9 cellular contexts compared by ENCODE assay signal in the genomic region with DNA sequence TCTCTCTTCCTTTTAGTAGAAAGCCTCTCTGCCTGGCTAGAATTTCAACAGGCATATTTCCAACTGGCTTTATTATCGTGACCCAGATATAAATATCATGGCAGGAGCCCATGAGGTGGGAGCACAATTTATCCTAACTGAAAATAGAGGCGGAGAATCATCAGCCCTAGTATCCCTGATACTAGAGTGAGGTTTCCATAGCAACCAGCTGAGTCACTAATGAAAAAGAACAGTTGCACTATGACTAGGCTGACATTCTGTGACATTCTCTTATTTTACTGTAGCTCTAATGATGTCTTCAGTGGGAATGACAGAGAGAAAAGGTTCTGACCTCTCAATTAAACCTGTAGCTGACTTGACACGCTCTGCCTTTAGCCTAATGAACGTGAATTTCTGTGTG.
DNase-seq lines count a peak whose midpoint lies in the region; ATAC-seq lines count a peak whose summit lies in the region.
"Had no signal": no experiment of that assay in that cellular context is flagged by ENCODE, and none has a peak within 500 bp of the region (broad histone marks: within the 10 kb centered on the region; RNA-seq: fewer than 3 reads in every experiment).

No MANE protein-coding gene starts in this region.

- no peaks in the 10 kb centered on the region for H3K9me3 Mint-ChIP-seq in T-cell
- H3K9me3 Mint-ChIP-seq: T-helper 1 cell treated with Interleukin-12 subunit alpha and Interleukin-12 subunit beta and Interleukin-4 antibody, amounts not matched to agents 30 μg/mL and 1 μg/mL, for 36 hours had no signal

- H3K4me3 Mint-ChIP-seq in T-cell: no peak overlapping the region
- H3K4me3 Mint-ChIP-seq: T-helper 1 cell treated with Interleukin-12 subunit alpha and Interleukin-12 subunit beta and Interleukin-4 antibody, amounts not matched to agents 30 μg/mL and 1 μg/mL, for 36 hours had no signal

- H3K27me3 Mint-ChIP-seq in T-cell: peaks cover 0 to 10% of the 10 kb centered on the region in 2 donors

- ATAC-seq in GM19351 (IDR thresholded peaks at IDR 0.05; ENCODE audit: unreplicated experiment): peak; percentile 97
- no peak for ATAC-seq in HG03095 (IDR thresholded peaks at IDR 0.05; ENCODE audit: unreplicated experiment)
- ATAC-seq in HG03045 (IDR thresholded peaks at IDR 0.05; ENCODE audit: unreplicated experiment): no peak
- no peak for ATAC-seq in T-cell (replicated peaks in 1 of 4)

- no peak overlapping the region for H3K27ac Mint-ChIP-seq in T-cell
- H3K27ac Mint-ChIP-seq: T-helper 1 cell treated with Interleukin-12 subunit alpha and Interleukin-12 subunit beta and Interleukin-4 antibody, amounts not matched to agents 30 μg/mL and 1 μg/mL, for 36 hours had no signal

- CTCF ChIA-PET in T-cell (lab: Charles Lee): no interaction called here

- DNase-seq in AG08396 (ENCODE audit: low spot score) (peak; percentile 50), NCI-H1092 (lab: John Stamatoyannopoulos, UW) (peak; percentile 12), dermis microvascular lymphatic vessel endothelial cell (ENCODE audit: low read depth in 2 of 2) (peak; percentile 42 to 83), NCI-H128 (lab: John Stamatoyannopoulos, UW; ENCODE audit: unreplicated experiment) (no peak), T-cell (no peak)

- POLR2A ChIA-PET in T-cell (lab: Charles Lee): no interaction called here

- peaks cover 5 to 18% (median 16%) of the 10 kb centered on the region in 3 donors for H3K4me1 Mint-ChIP-seq in T-cell

- no peaks in the 10 kb centered on the region for H3K36me3 Mint-ChIP-seq in T-cell

Comparison
In these comparisons a context has a peak if more than half of its experiments do, and no peak if none do; other contexts are left out.
1. DNase-seq: peak in AG08396 (single experiment), NCI-H1092 (single experiment) and dermis microvascular lymphatic vessel endothelial cell (2 of 2); none in NCI-H128 (single experiment) and T-cell (0 of 34).